In genomic region chr17:57819867-57820266, GRCh38 we compare ENCODE assay signal across 21 cellular contexts. TPM values are rescaled to one million over a fixed set of nuclear protein-coding genes. Genes with fewer than 3 reads are reported as not detected.
DNase-seq lines count a peak whose midpoint lies in the region; TF ChIP-seq lines count a peak whose summit lies in the region.
"Had no signal": no experiment of that assay in that cellular context is flagged by ENCODE, and none has a peak within 500 bp of the region (broad histone marks: within the 10 kb centered on the region; RNA-seq: fewer than 3 reads in every experiment).

No MANE protein-coding gene starts in this region.

- H2BK5ac ChIP-seq in mesendoderm (ENCODE audit: low read length) = no peak overlapping the region

- H3K27ac Mint-ChIP-seq in MCF 10A (ENCODE audit: low read depth, unreplicated experiment) (no peak overlapping the region), endodermal cell (no peak overlapping the region)
- H3K27ac Mint-ChIP-seq: B cell; CD4-positive, CD25-positive, alpha-beta regulatory T cell; CD8-positive, alpha-beta T cell had no signal

- no peak overlapping the region for H2BK120ac ChIP-seq in mesendoderm (ENCODE audit: low read depth, low read length)

- dilution Hi-C loops in mammary epithelial cell (cut with HindIII; ENCODE audit: low sequenced_read_pairs) = loop anchor here (5.0 kb wide), 1 partner anchor 53 kb away; no protein-coding TSS in a partner anchor

- H3K9me3 Mint-ChIP-seq in MCF 10A (ENCODE audit: unreplicated experiment) = no peaks in the 10 kb centered on the region
- H3K9me3 Mint-ChIP-seq in endodermal cell = no peaks in the 10 kb centered on the region
- H3K9me3 Mint-ChIP-seq: CD8-positive, alpha-beta T cell had no signal

- in situ Hi-C loops in mammary epithelial cell (cut with MboI; ENCODE audit: low sequenced_read_pairs in 2 of 2) = loop anchor here in 1 of 2 donors (25.0 kb wide), 1 partner anchor 233 kb away; no protein-coding TSS in a partner anchor

- DNase-seq in mammary epithelial cell = no peak
- DNase-seq in MCF 10A (ENCODE audit: unreplicated experiment) = no peak
- peak; percentile 26 for DNase-seq in endodermal cell
- no peak for DNase-seq in mesendoderm
- no peak for DNase-seq in activated CD4-positive, alpha-beta T cell treated with anti-CD3 and anti-CD28 coated beads for 4 hours
- no peak for DNase-seq in COR-L47 (lab: John Stamatoyannopoulos, UW)
- no peak for DNase-seq in cerebellum (ENCODE audit: low spot score)
- DNase-seq: 8988T; CD4-positive, CD25-positive, alpha-beta regulatory T cell; CD8-positive, alpha-beta T cell; DMS 273 treated with DMSO at 0.1 percent for 48 hours; DMS79; EL; GDM1; H7; HCEC 1CT had no signal

- H2BK15ac ChIP-seq in mesendoderm (replicated peaks; ENCODE audit: low read depth) = no peak overlapping the region

- H3K4ac ChIP-seq in mesendoderm (ENCODE audit: low read depth, low read length) = no peak overlapping the region

- H4K8ac ChIP-seq in mesendoderm (ENCODE audit: low read depth, low read length) = peak overlapping the region; percentile 7

- no peak overlapping the region for H3K56ac ChIP-seq in mesendoderm (ENCODE audit: low read length)

- peak overlapping the region; percentile 21 for H3K4me2 ChIP-seq in mammary epithelial cell (ENCODE audit: insufficient read depth, low read depth, low read length)
- H3K4me2 ChIP-seq in mesendoderm (ENCODE audit: low read length) = no peak overlapping the region
- H3K4me2 ChIP-seq: BLaER1 had no signal

- H3K4me1 ChIP-seq in mammary epithelial cell (ENCODE audit: insufficient read depth, low read length) (peaks cover 14% of the 10 kb centered on the region), HEK293 (ENCODE audit: control insufficient read depth, insufficient read depth, low read length) (no peaks in the 10 kb centered on the region), endodermal cell (ENCODE audit: control insufficient read depth, insufficient read depth, low read length) (no peaks in the 10 kb centered on the region), mesendoderm (ENCODE audit: control insufficient read depth, low read depth, low read length) (no peaks in the 10 kb centered on the region)

- H3K79me2 ChIP-seq in mammary epithelial cell (ENCODE audit: insufficient read depth, low read length) (no peaks in the 10 kb centered on the region), mesendoderm (ENCODE audit: control insufficient read depth, insufficient read depth, low read length) (no peaks in the 10 kb centered on the region)

- peak overlapping the region; percentile 63 for H2AFZ ChIP-seq in mammary epithelial cell (ENCODE audit: low read depth, low read length)

- peaks cover 20% of the 10 kb centered on the region for H3K27me3 Mint-ChIP-seq in MCF 10A (ENCODE audit: insufficient read depth, unreplicated experiment)
- peaks cover 21% of the 10 kb centered on the region for H3K27me3 Mint-ChIP-seq in endodermal cell (ENCODE audit: insufficient read depth)

- H3K9me3 ChIP-seq in mammary epithelial cell (replicated peaks; ENCODE audit: insufficient read depth, low read length) (no peaks in the 10 kb centered on the region), HEK293 (ENCODE audit: control insufficient read depth, insufficient read depth, low read depth, low read length) (no peaks in the 10 kb centered on the region), endodermal cell (ENCODE audit: control insufficient read depth, low read length) (no peaks in the 10 kb centered on the region)
- H3K9me3 ChIP-seq: BLaER1 had no signal

- H3K27ac ChIP-seq in mammary epithelial cell (ENCODE audit: insufficient read depth, low read depth, low read length) (no peak overlapping the region), HEK293 (ENCODE audit: extremely low read depth, low read depth, low read length) (no peak overlapping the region), endodermal cell (ENCODE audit: low read depth, low read length) (no peak overlapping the region), mesendoderm (ENCODE audit: low read depth, low read length) (no peak overlapping the region)
- H3K27ac ChIP-seq: BLaER1, C4-2B had no signal

- no peaks in the 10 kb centered on the region for H3K79me1 ChIP-seq in mesendoderm (ENCODE audit: low read length)

- H3K23ac ChIP-seq in mesendoderm (ENCODE audit: low read length) = no peak overlapping the region

- H3K4me3 Mint-ChIP-seq in MCF 10A (ENCODE audit: unreplicated experiment) (no peak overlapping the region), endodermal cell (no peak overlapping the region)
- H3K4me3 Mint-ChIP-seq: B cell; CD4-positive, CD25-positive, alpha-beta regulatory T cell; CD8-positive, alpha-beta T cell had no signal

- H3K4me1 Mint-ChIP-seq in MCF 10A (ENCODE audit: insufficient read depth, unreplicated experiment) (no peaks in the 10 kb centered on the region), endodermal cell (peaks cover 12% of the 10 kb centered on the region)
- H3K4me1 Mint-ChIP-seq: B cell had no signal

- BruUV-seq in mammary epithelial cell (replicated peaks; lab: Mats Ljungman, UMichigan) = no TSS peak
- BruUV-seq in MCF 10A (replicated peaks; lab: Mats Ljungman, UMichigan) = no TSS peak

- no peak overlapping the region for H4K5ac ChIP-seq in mesendoderm (ENCODE audit: low read length)

- H3K27me3 ChIP-seq in mammary epithelial cell (ENCODE audit: insufficient read depth, low read length) = no peaks in the 10 kb centered on the region
- H3K27me3 ChIP-seq in endodermal cell (ENCODE audit: control insufficient read depth, insufficient read depth, low read length, poor library complexity, severe bottlenecking) = no peaks in the 10 kb centered on the region
- no peaks in the 10 kb centered on the region for H3K27me3 ChIP-seq in mesendoderm (ENCODE audit: insufficient read depth, low read length, poor library complexity)
- H3K27me3 ChIP-seq: BLaER1 had no signal

- no peak overlapping the region for H3K4me3 ChIP-seq in mammary epithelial cell (replicated peaks in 1 of 3; ENCODE audit: insufficient read depth in 1 of 3, low read depth in 2 of 3, low read length in 3 of 3)
- H3K4me3 ChIP-seq in HEK293 (ENCODE audit: low read depth, low read length) = no peak overlapping the region
- H3K4me3 ChIP-seq in endodermal cell (ENCODE audit: low read length) = no peak overlapping the region
- H3K4me3 ChIP-seq in mesendoderm (ENCODE audit: low read length) = no peak overlapping the region
- H3K4me3 ChIP-seq: BLaER1, GM12878 had no signal

- no peaks in the 10 kb centered on the region for H3K36me3 ChIP-seq in mammary epithelial cell (ENCODE audit: insufficient read depth, low read length)
- no peaks in the 10 kb centered on the region for H3K36me3 ChIP-seq in HEK293 (ENCODE audit: control insufficient read depth in 2 of 2, insufficient read depth in 1 of 2, low read length in 2 of 2)
- H3K36me3 ChIP-seq in endodermal cell (ENCODE audit: control insufficient read depth, insufficient read depth, low read length) = no peaks in the 10 kb centered on the region
- no peaks in the 10 kb centered on the region for H3K36me3 ChIP-seq in mesendoderm (ENCODE audit: control insufficient read depth, insufficient read depth, low read length)
- H3K36me3 ChIP-seq: BLaER1 had no signal

- no peaks in the 10 kb centered on the region for H4K20me1 ChIP-seq in mammary epithelial cell (ENCODE audit: insufficient read depth, low read length)
- H4K20me1 ChIP-seq: BLaER1 had no signal

- no peak overlapping the region for H2AK5ac ChIP-seq in mesendoderm (ENCODE audit: low read length)

- H3K9ac ChIP-seq in mammary epithelial cell (ENCODE audit: insufficient read depth, low read length) (no peak overlapping the region), endodermal cell (ENCODE audit: extremely low read depth, low read length, poor library complexity, severe bottlenecking) (no peak overlapping the region), mesendoderm (ENCODE audit: low read length) (no peak overlapping the region)
- H3K9ac ChIP-seq: BLaER1 had no signal

- intact Hi-C loops in mammary epithelial cell (cut with micrococcal nuclease) (no loop called here), MCF 10A (cut with micrococcal nuclease) (no loop called here)

- CTCF ChIA-PET in mammary epithelial cell (lab: Charles Lee; ENCODE audit: low non-redundant PET) (no interaction called here), MCF 10A (lab: Yijun Ruan, JAX) (interaction anchor here (0.6 to 5.1 kb wide), 2 partner anchors 14 to 222 kb away, joined by 3 to 37 read pairs; no protein-coding TSS in a partner anchor), HEK293 (lab: Yijun Ruan, JAX) (interaction anchor here (2.4 to 9.3 kb wide), 2 partner anchors 15 to 37 kb away, joined by 10 to 77 read pairs; no protein-coding TSS in a partner anchor)

- POLR2A ChIA-PET in MCF 10A (lab: Yijun Ruan, JAX) = no interaction called here
- POLR2A ChIA-PET in HEK293 (lab: Yijun Ruan, JAX) = no interaction called here

- H3K18ac ChIP-seq in mesendoderm (ENCODE audit: low read length) = no peak overlapping the region

- 96% methylated on average over 5 of the region's 5 CpGs for WGBS in mammary epithelial cell (ENCODE audit: low coverage, missing lambda C conversion rate)
- WGBS in endodermal cell (ENCODE audit: insufficient coverage in 1 of 2, insufficient read length in 1 of 2), 2 experiments = 88 to 95% methylated on average over 4 to 5 of the region's 5 CpGs
- no CpG with 5 or more reads among the region's 5 CpGs for WGBS in mesendoderm (ENCODE audit: extremely low coverage, insufficient coverage, low lambda C conversion rate)

- H3K36me3 Mint-ChIP-seq in MCF 10A (ENCODE audit: insufficient read depth, unreplicated experiment) = no peaks in the 10 kb centered on the region
- no peaks in the 10 kb centered on the region for H3K36me3 Mint-ChIP-seq in endodermal cell (ENCODE audit: low read depth)
- H3K36me3 Mint-ChIP-seq: CD4-positive, CD25-positive, alpha-beta regulatory T cell; CD8-positive, alpha-beta T cell had no signal

- TF ChIP-seq CTCF in mammary epithelial cell (conservative IDR thresholded peaks at IDR 0.05 in 1 of 2, IDR thresholded peaks at IDR 0.05 in 1 of 2; ENCODE audit: extremely low read depth in 1 of 2, insufficient read depth in 1 of 2, low read depth in 1 of 2, low read length in 2 of 2) (no peak), MCF 10A (IDR thresholded peaks at IDR 0.05; ENCODE audit: unreplicated experiment) (no peak), HEK293 (tag by site-specific recombination; IDR thresholded peaks at IDR 0.05) (no peak), endodermal cell (conservative IDR thresholded peaks at IDR 0.05) (no peak)

TF ChIP-seq in HEK293, 187 proteins besides CTCF, POLR2A, EP300 and RAD21 (continues in another document):
- TF ChIP-seq MZF1 (tag by site-specific recombination; IDR thresholded peaks at IDR 0.05; ENCODE audit: borderline replicate concordance) = no peak

RNA-seq across cellular contexts. Expression of gene MRPS23, which starts 30.0 kb away (rescaled TPM):
- total RNA-seq in mammary epithelial cell (10 to 100 TPM; 17.7 to 48.4 TPM), MCF 10A (2022) (54.1 and 59.3 TPM in 2 replicates), endodermal cell (10 to 100 TPM; 43.9 to 49.2 TPM), cerebellum (17.1 TPM)
- 63.7 TPM for polyA plus RNA-seq in mammary epithelial cell
- polyA minus RNA-seq in mammary epithelial cell = 9.9 TPM
- polyA plus RNA-seq in endodermal cell (2013, experiment 1 of 2) = 40.1 TPM
- polyA plus RNA-seq in endodermal cell (2013, experiment 2 of 2) = 41.1 TPM
- polyA plus RNA-seq in mesendoderm (2013, experiment 1 of 2) = 33.9 TPM
- polyA plus RNA-seq in mesendoderm (2013, experiment 2 of 2) = 35.9 TPM
